Comparison of ENCODE assay signal across 8 cellular contexts in genomic region chr20:46690219-46691111, GRCh38. TPM values are rescaled to one million over a fixed set of nuclear protein-coding genes. Genes with fewer than 3 reads are reported as not detected.
DNase-seq lines count a peak whose midpoint lies in the region; ATAC-seq lines count a peak whose summit lies in the region.

No MANE protein-coding gene starts in this region.

- H3K4me1 Mint-ChIP-seq in T-helper 1 cell treated with Interleukin-12 subunit alpha and Interleukin-12 subunit beta and Interleukin-4 antibody, amounts not matched to agents 30 μg/mL and 1 μg/mL, for 36 hours (ENCODE audit: low read depth) = peaks cover 38% of the 10 kb centered on the region
- H3K4me1 Mint-ChIP-seq in activated T-helper 17 cell treated with anti-CD3 and anti-CD28 coated beads, Interleukin-2, amount 50 U/mL, for 72 hours = peaks cover 23% of the 10 kb centered on the region

- peak overlapping the region; percentile 22 to 85 (median 65) for H3K4me3 ChIP-seq in subcutaneous abdominal adipose tissue (ENCODE audit: low read depth in 1 of 5, low read length in 5 of 5)

- H3K9me3 ChIP-seq in subcutaneous abdominal adipose tissue (ENCODE audit: control insufficient read depth in 5 of 5, low read length in 5 of 5) = no peaks in the 10 kb centered on the region

- DNase-seq in T-helper 1 cell = no peak
- peak; percentile 47 for DNase-seq in iris pigment epithelial cell (ENCODE audit: low read depth)
- no peak for DNase-seq in sciatic nerve (ENCODE audit: low spot score)
- DNase-seq in NK-92 (lab: John Stamatoyannopoulos, UW; ENCODE audit: unreplicated experiment) = no peak

- no peaks in the 10 kb centered on the region for H3K9me3 Mint-ChIP-seq in T-helper 1 cell treated with Interleukin-12 subunit alpha and Interleukin-12 subunit beta and Interleukin-4 antibody, amounts not matched to agents 30 μg/mL and 1 μg/mL, for 36 hours
- peaks cover 4% of the 10 kb centered on the region for H3K9me3 Mint-ChIP-seq in activated T-helper 17 cell treated with anti-CD3 and anti-CD28 coated beads, Interleukin-2, amount 50 U/mL, for 72 hours

- H3K36me3 Mint-ChIP-seq in T-helper 1 cell treated with Interleukin-12 subunit alpha and Interleukin-12 subunit beta and Interleukin-4 antibody, amounts not matched to agents 30 μg/mL and 1 μg/mL, for 36 hours (ENCODE audit: low read depth) = peaks cover 13% of the 10 kb centered on the region
- H3K36me3 Mint-ChIP-seq in activated T-helper 17 cell treated with anti-CD3 and anti-CD28 coated beads, Interleukin-2, amount 50 U/mL, for 72 hours (ENCODE audit: low read depth) = peaks cover 34% of the 10 kb centered on the region

- peak overlapping the region in 4 of 5 donors; percentile 59 to 96 (median 84) for H3K9ac ChIP-seq in subcutaneous abdominal adipose tissue (ENCODE audit: low read length in 5 of 5)

- H3K36me3 ChIP-seq in subcutaneous abdominal adipose tissue (ENCODE audit: control insufficient read depth in 5 of 5, insufficient read depth in 5 of 5, low read length in 5 of 5) = peaks cover 5 to 11% (median 7%) of the 10 kb centered on the region in 5 donors

- peak overlapping the region; percentile 89 for H3K27ac ChIP-seq in subcutaneous abdominal adipose tissue (ENCODE audit: low read depth, low read length)

- peak overlapping the region; percentile 56 for H3K27ac Mint-ChIP-seq in T-helper 1 cell treated with Interleukin-12 subunit alpha and Interleukin-12 subunit beta and Interleukin-4 antibody, amounts not matched to agents 30 μg/mL and 1 μg/mL, for 36 hours
- H3K27ac Mint-ChIP-seq in activated T-helper 17 cell treated with anti-CD3 and anti-CD28 coated beads, Interleukin-2, amount 50 U/mL, for 72 hours = peak overlapping the region; percentile 98

- no peaks in the 10 kb centered on the region for H3K27me3 ChIP-seq in subcutaneous abdominal adipose tissue (ENCODE audit: control insufficient read depth in 5 of 5, insufficient read depth in 4 of 5, low read length in 5 of 5)

- peak overlapping the region; percentile 56 for H3K4me3 Mint-ChIP-seq in T-helper 1 cell treated with Interleukin-12 subunit alpha and Interleukin-12 subunit beta and Interleukin-4 antibody, amounts not matched to agents 30 μg/mL and 1 μg/mL, for 36 hours
- peak overlapping the region; percentile 95 for H3K4me3 Mint-ChIP-seq in activated T-helper 17 cell treated with anti-CD3 and anti-CD28 coated beads, Interleukin-2, amount 50 U/mL, for 72 hours

- ATAC-seq in activated T-helper 17 cell treated with anti-CD3 and anti-CD28 coated beads, Interleukin-2, amount 50 U/mL, for 72 hours (replicated peaks) = no peak
- ATAC-seq in sciatic nerve (no peak), GM19351 (IDR thresholded peaks at IDR 0.05; ENCODE audit: unreplicated experiment) (no peak)

- peaks cover 5 to 21% (median 19%) of the 10 kb centered on the region in 5 donors for H3K4me1 ChIP-seq in subcutaneous abdominal adipose tissue (ENCODE audit: control insufficient read depth in 5 of 5, insufficient read depth in 5 of 5, low read length in 5 of 5)

- no peaks in the 10 kb centered on the region for H3K27me3 Mint-ChIP-seq in T-helper 1 cell treated with Interleukin-12 subunit alpha and Interleukin-12 subunit beta and Interleukin-4 antibody, amounts not matched to agents 30 μg/mL and 1 μg/mL, for 36 hours (ENCODE audit: low read depth)
- no peaks in the 10 kb centered on the region for H3K27me3 Mint-ChIP-seq in activated T-helper 17 cell treated with anti-CD3 and anti-CD28 coated beads, Interleukin-2, amount 50 U/mL, for 72 hours

- intact Hi-C loops in sciatic nerve (cut with DNase I) = no loop called here

RNA-seq across cellular contexts. Expression of gene TP53RK, which starts 1.2 kb away (rescaled TPM):
- 10 to 100 TPM; 11.9 to 16.7 TPM for total RNA-seq in activated T-helper 17 cell treated with anti-CD3 and anti-CD28 coated beads, Interleukin-2, amount 50 U/mL, for 72 hours
- total RNA-seq in sciatic nerve = 10.4 TPM

RNA-seq across cellular contexts. Expression of gene SLC2A10, which starts 19.0 kb away (rescaled TPM):
- not detected for total RNA-seq in activated T-helper 17 cell treated with anti-CD3 and anti-CD28 coated beads, Interleukin-2, amount 50 U/mL, for 72 hours
- 14.7 TPM for total RNA-seq in sciatic nerve

RNA-seq across cellular contexts. Expression of gene SLC13A3, which starts 39.2 kb away (rescaled TPM):
- not detected for total RNA-seq in activated T-helper 17 cell treated with anti-CD3 and anti-CD28 coated beads, Interleukin-2, amount 50 U/mL, for 72 hours
- 21.0 TPM for total RNA-seq in sciatic nerve

Comparison
In these comparisons a context has a peak if more than half of its experiments do, and no peak if none do; other contexts are left out.
1. RNA of gene SLC2A10, which starts 19.0 kb away (total RNA-seq): 14.7 TPM in sciatic nerve (single experiment); not detected in activated T-helper 17 cell treated with anti-CD3 and anti-CD28 coated beads, Interleukin-2, amount 50 U/mL, for 72 hours; every median in the first group is over 10 times any median in the second.
2. RNA of gene SLC13A3, which starts 39.2 kb away (total RNA-seq): 21.0 TPM in sciatic nerve (single experiment); not detected in activated T-helper 17 cell treated with anti-CD3 and anti-CD28 coated beads, Interleukin-2, amount 50 U/mL, for 72 hours; every median in the first group is over 10 times any median in the second.